Comparison of ENCODE assay signal across 13 cellular contexts in the genomic region with DNA sequence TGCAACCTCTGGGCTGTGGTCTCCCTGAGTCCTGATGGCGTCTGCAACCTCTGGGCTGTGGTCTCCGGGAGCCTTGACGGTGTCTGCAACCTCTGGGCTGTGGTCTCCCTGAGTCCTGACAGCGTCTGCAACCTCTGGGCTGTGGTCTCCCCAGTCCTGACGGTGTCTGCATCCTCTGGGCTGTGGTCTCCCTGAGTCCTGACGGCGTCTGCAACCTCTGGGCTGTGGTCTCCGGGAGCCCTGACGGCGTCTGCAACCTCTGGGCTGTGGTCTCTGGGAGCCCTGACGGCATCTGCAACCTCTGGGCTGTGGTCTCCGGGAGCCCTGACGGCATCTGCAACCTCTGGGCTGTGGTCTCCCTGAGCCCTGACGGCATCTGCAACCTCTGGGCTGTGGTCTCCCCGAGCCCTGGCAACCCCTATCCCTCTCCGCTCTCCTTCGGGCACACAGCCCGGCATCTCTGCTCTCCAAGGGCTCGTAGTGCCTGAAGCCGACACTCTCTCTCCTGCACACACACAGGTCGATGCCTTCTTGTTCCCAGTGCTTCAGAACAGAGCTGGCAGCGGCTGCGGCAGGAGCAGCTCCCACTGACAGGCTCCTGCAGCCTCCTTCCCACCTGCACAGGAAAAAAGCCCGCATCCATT. TPM values are rescaled to one million over a fixed set of nuclear protein-coding genes. Genes with fewer than 3 reads are reported as not detected.
DNase-seq lines count a peak whose midpoint lies in the region; ATAC-seq and TF ChIP-seq lines count a peak whose summit lies in the region.
"Had no signal": no experiment of that assay in that cellular context is flagged by ENCODE, and none has a peak within 500 bp of the region (broad histone marks: within the 10 kb centered on the region; RNA-seq: fewer than 3 reads in every experiment).

No MANE protein-coding gene starts in this region.

- H3K9me3 ChIP-seq in PC-9 (ENCODE audit: insufficient read depth, low read depth): no peaks in the 10 kb centered on the region
- H3K9me3 ChIP-seq in uterus: no peaks in the 10 kb centered on the region
- H3K9me3 ChIP-seq: esophagus squamous epithelium, SJSA1 had no signal

- H3K4me3 ChIP-seq in PC-9: no peak overlapping the region
- no peak overlapping the region for H3K4me3 ChIP-seq in uterus
- H3K4me3 ChIP-seq: esophagus squamous epithelium, neural progenitor cell, SJSA1 had no signal

- no peak overlapping the region for H3K27ac ChIP-seq in PC-9
- no peak overlapping the region for H3K27ac ChIP-seq in uterus
- H3K27ac ChIP-seq: esophagus squamous epithelium, neural progenitor cell, SJSA1 had no signal

- no TSS peak for BruUV-seq in PC-9 (replicated peaks; lab: Mats Ljungman, UMichigan)

- H4K20me1 ChIP-seq in PC-9 (ENCODE audit: insufficient read depth): no peaks in the 10 kb centered on the region

- H3K36me3 Mint-ChIP-seq in activated CD8-positive, alpha-beta memory T cell treated with anti-CD3 and anti-CD28 coated beads, Interleukin-2, amount 10 ng/mL, durations not matched to agents 7 days and 5 days: peaks cover 6% of the 10 kb centered on the region
- no peaks in the 10 kb centered on the region for H3K36me3 Mint-ChIP-seq in dendritic cell treated with granulocyte-macrophage colony-stimulating factor and Interleukin-4, amounts not matched to agents 40 ng/mL and 50 ng/mL, for 4 days (ENCODE audit: low read depth)
- H3K36me3 Mint-ChIP-seq: brain, neural progenitor cell had no signal

- TF ChIP-seq POLR2A in uterus (IDR thresholded peaks at IDR 0.05): no peak

- H3K79me2 ChIP-seq in PC-9 (ENCODE audit: low read depth): no peaks in the 10 kb centered on the region

- POLR2A ChIA-PET in PC-9 (lab: Charles Lee; ENCODE audit: unreplicated experiment): interaction anchor here (1.0 kb wide), 1 partner anchor 30 kb away, joined by 5 read pairs; no protein-coding TSS in a partner anchor

- no peak overlapping the region for H2AFZ ChIP-seq in PC-9
- H2AFZ ChIP-seq: neural progenitor cell had no signal

- TF ChIP-seq CTCF in PC-9 (conservative IDR thresholded peaks at IDR 0.05) (no peak), uterus (IDR thresholded peaks at IDR 0.05) (no peak)

- H3K27me3 ChIP-seq in PC-9 (ENCODE audit: insufficient read depth, low read depth) (no peaks in the 10 kb centered on the region), uterus (no peaks in the 10 kb centered on the region)

- no peaks in the 10 kb centered on the region for H3K9me2 ChIP-seq in PC-9 (ENCODE audit: insufficient read depth)

- no peaks in the 10 kb centered on the region for H3K9me3 Mint-ChIP-seq in activated CD8-positive, alpha-beta memory T cell treated with anti-CD3 and anti-CD28 coated beads, Interleukin-2, amount 10 ng/mL, durations not matched to agents 7 days and 5 days (ENCODE audit: low read depth)
- H3K9me3 Mint-ChIP-seq in dendritic cell treated with granulocyte-macrophage colony-stimulating factor and Interleukin-4, amounts not matched to agents 40 ng/mL and 50 ng/mL, for 4 days: no peaks in the 10 kb centered on the region

- intact Hi-C loops in PC-9 (cut with micrococcal nuclease; ENCODE audit: unreplicated experiment) (no loop called here), uterus (cut with DNase I; ENCODE audit: low total_unique reads) (no loop called here)
- intact Hi-C loops in dendritic cell treated with granulocyte-macrophage colony-stimulating factor and Interleukin-4, amounts not matched to agents 40 ng/mL and 50 ng/mL, for 4 days (cut with micrococcal nuclease): loop anchor here (1.0 kb wide), 1 partner anchor 30 kb away; no protein-coding TSS in a partner anchor

- no peaks in the 10 kb centered on the region for H3K36me3 ChIP-seq in PC-9 (ENCODE audit: low read depth)
- no peaks in the 10 kb centered on the region for H3K36me3 ChIP-seq in uterus
- H3K36me3 ChIP-seq: esophagus squamous epithelium, neural progenitor cell, SJSA1 had no signal

- H3F3A ChIP-seq in PC-9 (ENCODE audit: insufficient read depth, low read depth): 0 out of 2 replicates have a peak, but pooled peaks cover 8% of the 10 kb centered on the region

- DNase-seq in activated CD8-positive, alpha-beta memory T cell treated with anti-CD3 and anti-CD28 coated beads, Interleukin-2, amount 10 ng/mL, durations not matched to agents 7 days and 5 days: peak; percentile 80
- DNase-seq in activated CD8-positive, alpha-beta memory T cell treated with anti-CD3 and anti-CD28 coated beads for 24 hours: no peak
- DNase-seq in PC-9 (no peak), uterus (no peak)
- peak; percentile 24 to 51 for DNase-seq in stimulated activated CD8-positive, alpha-beta memory T cell treated with anti-CD3 and anti-CD28 coated beads, Interleukin-15, amount 100 ng/mL, for 48 hours (ENCODE audit: low read depth in 2 of 2)
- DNase-seq in activated naive CD4-positive, alpha-beta T cell (lab: John Stamatoyannopoulos, UW): no peak
- no peak for DNase-seq in effector CD4-positive, alpha-beta T cell
- DNase-seq: esophagus squamous epithelium, NCI-H226 had no signal

- H3K4me1 ChIP-seq in PC-9 (replicated peaks; ENCODE audit: insufficient read depth): peaks cover 6% of the 10 kb centered on the region
- H3K4me1 ChIP-seq in uterus: no peaks in the 10 kb centered on the region
- H3K4me1 ChIP-seq: neural progenitor cell had no signal

- CTCF ChIA-PET in activated CD8-positive, alpha-beta memory T cell treated with anti-CD3 and anti-CD28 coated beads, Interleukin-2, amount 10 ng/mL, durations not matched to agents 7 days and 5 days (lab: Charles Lee): interaction anchor here (0.9 to 1.4 kb wide), 3 partner anchors 70 to 78 kb away, joined by 3 to 6 read pairs (median 5); no protein-coding TSS in a partner anchor
- CTCF ChIA-PET in PC-9 (lab: Charles Lee): interaction anchor here (0.9 kb wide), 1 partner anchor 68 kb away, joined by 3 read pairs; no protein-coding TSS in a partner anchor

- ATAC-seq in activated CD8-positive, alpha-beta memory T cell treated with anti-CD3 and anti-CD28 coated beads, Interleukin-2, amount 10 ng/mL, durations not matched to agents 7 days and 5 days: peak; percentile 45

- no peak overlapping the region for H3K4me3 Mint-ChIP-seq in activated CD8-positive, alpha-beta memory T cell treated with anti-CD3 and anti-CD28 coated beads, Interleukin-2, amount 10 ng/mL, durations not matched to agents 7 days and 5 days
- H3K4me3 Mint-ChIP-seq in dendritic cell treated with granulocyte-macrophage colony-stimulating factor and Interleukin-4, amounts not matched to agents 40 ng/mL and 50 ng/mL, for 4 days: peak overlapping the region; percentile 61
- H3K4me3 Mint-ChIP-seq: brain, neural progenitor cell had no signal

- H3K27ac Mint-ChIP-seq in activated CD8-positive, alpha-beta memory T cell treated with anti-CD3 and anti-CD28 coated beads, Interleukin-2, amount 10 ng/mL, durations not matched to agents 7 days and 5 days: peak overlapping the region; percentile 80
- peak overlapping the region; percentile 90 for H3K27ac Mint-ChIP-seq in dendritic cell treated with granulocyte-macrophage colony-stimulating factor and Interleukin-4, amounts not matched to agents 40 ng/mL and 50 ng/mL, for 4 days
- H3K27ac Mint-ChIP-seq: neural progenitor cell had no signal

- peaks cover 45% of the 10 kb centered on the region for H3K27me3 Mint-ChIP-seq in activated CD8-positive, alpha-beta memory T cell treated with anti-CD3 and anti-CD28 coated beads, Interleukin-2, amount 10 ng/mL, durations not matched to agents 7 days and 5 days
- H3K27me3 Mint-ChIP-seq in dendritic cell treated with granulocyte-macrophage colony-stimulating factor and Interleukin-4, amounts not matched to agents 40 ng/mL and 50 ng/mL, for 4 days: peaks cover 28% of the 10 kb centered on the region

- H3K4me2 ChIP-seq in PC-9: peak overlapping the region; percentile 56
- H3K4me2 ChIP-seq: neural progenitor cell had no signal

- H3K4me1 Mint-ChIP-seq in activated CD8-positive, alpha-beta memory T cell treated with anti-CD3 and anti-CD28 coated beads, Interleukin-2, amount 10 ng/mL, durations not matched to agents 7 days and 5 days: peaks cover 47% of the 10 kb centered on the region
- peaks cover 92% of the 10 kb centered on the region for H3K4me1 Mint-ChIP-seq in dendritic cell treated with granulocyte-macrophage colony-stimulating factor and Interleukin-4, amounts not matched to agents 40 ng/mL and 50 ng/mL, for 4 days (ENCODE audit: low read depth)

RNA-seq across cellular contexts. Expression of a gene that starts 45.6 kb away (rescaled TPM):
- total RNA-seq in activated CD8-positive, alpha-beta memory T cell treated with anti-CD3 and anti-CD28 coated beads, Interleukin-2, amount 10 ng/mL, durations not matched to agents 7 days and 5 days: 10 to 100 TPM; 42.9 to 49.9 TPM
- 44.6 and 61.7 TPM in 2 replicates for total RNA-seq in PC-9 (2021)
- 10 to 100 TPM; 25.0 to 44.4 (median 35.8) TPM for total RNA-seq in uterus

Comparison
In these comparisons a context has a peak if more than half of its experiments do, and no peak if none do; other contexts are left out.
1. DNase-seq: peak in activated CD8-positive, alpha-beta memory T cell treated with anti-CD3 and anti-CD28 coated beads, Interleukin-2, amount 10 ng/mL, durations not matched to agents 7 days and 5 days (single experiment) and stimulated activated CD8-positive, alpha-beta memory T cell treated with anti-CD3 and anti-CD28 coated beads, Interleukin-15, amount 100 ng/mL, for 48 hours (2 of 2); none in activated CD8-positive, alpha-beta memory T cell treated with anti-CD3 and anti-CD28 coated beads for 24 hours (single experiment), PC-9 (0 of 2), activated naive CD4-positive, alpha-beta T cell (0 of 4), effector CD4-positive, alpha-beta T cell (single experiment) and uterus (0 of 2).